ENCODE assay signal across 22 cellular contexts in the genomic region with DNA sequence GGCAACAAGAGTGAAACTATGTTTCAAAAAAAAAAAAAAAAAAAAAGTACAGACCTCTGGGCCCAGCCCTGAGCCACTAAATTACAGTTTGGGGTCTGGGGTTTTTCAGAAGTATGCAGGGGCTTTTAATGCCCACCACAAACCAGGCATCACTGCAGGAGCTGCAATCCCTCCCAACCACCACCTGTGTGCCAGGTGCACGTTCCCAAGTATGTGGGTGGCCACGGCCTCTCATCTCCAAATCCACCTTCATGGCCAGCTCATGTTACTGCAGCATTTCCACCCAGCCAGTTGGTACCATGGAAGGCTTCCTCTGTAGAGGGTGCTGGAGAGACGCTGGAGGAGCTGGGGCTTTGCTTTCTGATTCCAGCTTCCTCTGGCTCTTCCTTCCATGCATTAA.
"Had no signal": no experiment of that assay in that cellular context is flagged by ENCODE, and none has a peak within 500 bp of the region (broad histone marks: within the 10 kb centered on the region; RNA-seq: fewer than 3 reads in every experiment).

No MANE protein-coding gene starts in this region.

- H3K4me3 Mint-ChIP-seq: activated CD4-positive, alpha-beta memory T cell treated with anti-CD3 and anti-CD28 coated beads for 36 hours; activated naive CD8-positive, alpha-beta T cell treated with anti-CD3 and anti-CD28 coated beads, Interleukin-2, amount 10 ng/mL, durations not matched to agents 7 days and 5 days; central memory CD8-positive, alpha-beta T cell; memory B cell; nephron progenitor cell; stimulated activated naive CD8-positive, alpha-beta T cell treated with anti-CD3 and anti-CD28 coated beads, Interleukin-15, Interleukin-2, amounts not matched to agents 100 ng/mL and 50 ng/mL, for 24 hours had no signal

- H3K27me3 ChIP-seq: breast epithelium, hepatocyte, thyroid gland had no signal

- H3K4me1 ChIP-seq: breast epithelium, thyroid gland had no signal

- DNase-seq: activated CD4-positive, alpha-beta memory T cell treated with anti-CD3 and anti-CD28 coated beads for 36 hours; activated CD4-positive, alpha-beta T cell treated with anti-CD3 and anti-CD28 coated beads for 48 hours; activated naive CD4-positive, alpha-beta T cell treated with Interleukin-2 at 50 U/mL for 16 hours; activated naive CD8-positive, alpha-beta T cell treated with anti-CD3 and anti-CD28 coated beads, Interleukin-2, amount 10 ng/mL, durations not matched to agents 7 days and 5 days; activated T-cell treated with anti-CD3 and anti-CD28 coated beads, Interleukin-2, amount 50 U/mL, for 48 hours; amniotic stem cell; effector memory CD4-positive, alpha-beta T cell; foreskin melanocyte; glutamatergic neuron; nephron progenitor cell; right cardiac atrium; stimulated activated CD4-positive, alpha-beta T cell treated with anti-CD3 and anti-CD28 coated beads, Interleukin-12 subunit alpha, Interleukin-12 subunit beta, amount 100 ng/mL, for 4 hours; stimulated activated CD4-positive, alpha-beta T cell treated with anti-CD3 and anti-CD28 coated beads, Interleukin-4, amount 100 ng/mL, for 4 hours; substantia nigra; thyroid gland had no signal

- H3K9me3 ChIP-seq: breast epithelium, thyroid gland had no signal

- H3K27me3 Mint-ChIP-seq: activated CD4-positive, alpha-beta memory T cell treated with anti-CD3 and anti-CD28 coated beads for 36 hours; activated naive CD8-positive, alpha-beta T cell treated with anti-CD3 and anti-CD28 coated beads, Interleukin-2, amount 10 ng/mL, durations not matched to agents 7 days and 5 days; central memory CD8-positive, alpha-beta T cell; memory B cell; stimulated activated naive CD8-positive, alpha-beta T cell treated with anti-CD3 and anti-CD28 coated beads, Interleukin-15, Interleukin-2, amounts not matched to agents 100 ng/mL and 50 ng/mL, for 24 hours had no signal

- H3K27ac ChIP-seq: breast epithelium, hepatocyte, parathyroid adenoma, thyroid gland had no signal

- H3K4me3 ChIP-seq: breast epithelium, hepatocyte, thyroid gland had no signal

- H3K4me1 Mint-ChIP-seq: activated naive CD8-positive, alpha-beta T cell treated with anti-CD3 and anti-CD28 coated beads, Interleukin-2, amount 10 ng/mL, durations not matched to agents 7 days and 5 days; central memory CD8-positive, alpha-beta T cell; memory B cell had no signal

- ATAC-seq: esophagus mucosa, right cardiac atrium had no signal

- H3K27ac Mint-ChIP-seq: activated CD4-positive, alpha-beta memory T cell treated with anti-CD3 and anti-CD28 coated beads for 36 hours; activated naive CD8-positive, alpha-beta T cell treated with anti-CD3 and anti-CD28 coated beads, Interleukin-2, amount 10 ng/mL, durations not matched to agents 7 days and 5 days; memory B cell; nephron progenitor cell; stimulated activated naive CD8-positive, alpha-beta T cell treated with anti-CD3 and anti-CD28 coated beads, Interleukin-15, Interleukin-2, amounts not matched to agents 100 ng/mL and 50 ng/mL, for 24 hours had no signal

- H3K9me3 Mint-ChIP-seq: activated naive CD8-positive, alpha-beta T cell treated with anti-CD3 and anti-CD28 coated beads, Interleukin-2, amount 10 ng/mL, durations not matched to agents 7 days and 5 days; central memory CD8-positive, alpha-beta T cell; nephron progenitor cell; stimulated activated naive CD8-positive, alpha-beta T cell treated with anti-CD3 and anti-CD28 coated beads, Interleukin-15, Interleukin-2, amounts not matched to agents 100 ng/mL and 50 ng/mL, for 24 hours had no signal
